17 cellular contexts compared by ENCODE assay signal in genomic region chr1:21099034-21099868, GRCh38.
DNase-seq lines count a peak whose midpoint lies in the region; ATAC-seq, FAIRE-seq and TF ChIP-seq lines count a peak whose summit lies in the region.
"Had no signal": no experiment of that assay in that cellular context is flagged by ENCODE, and none has a peak within 500 bp of the region (broad histone marks: within the 10 kb centered on the region; RNA-seq: fewer than 3 reads in every experiment).

No MANE protein-coding gene starts in this region.

- H3K9me3 ChIP-seq in GM23248 (ENCODE audit: low read depth) = no peaks in the 10 kb centered on the region
- no peaks in the 10 kb centered on the region for H3K9me3 ChIP-seq in neutrophil
- no peaks in the 10 kb centered on the region for H3K9me3 ChIP-seq in psoas muscle

- no peaks in the 10 kb centered on the region for H3K9me2 ChIP-seq in GM23248 (ENCODE audit: insufficient read depth)

- H3K4me1 ChIP-seq in GM23248 (ENCODE audit: insufficient read depth) (0 out of 2 replicates have a peak, but pooled peaks cover 9% of the 10 kb centered on the region), neutrophil (ENCODE audit: control insufficient read depth in 1 of 2, insufficient read depth in 1 of 2, low read depth in 1 of 2, low read length in 1 of 2) (peaks cover 29 to 33% of the 10 kb centered on the region in 2 experiments), psoas muscle (peaks cover 5% of the 10 kb centered on the region)

- peaks cover 15% of the 10 kb centered on the region; the same call in 1 of the 2 replicates for H3K36me3 ChIP-seq in GM23248 (ENCODE audit: low read depth)
- H3K36me3 ChIP-seq in bronchial epithelial cell (ENCODE audit: control insufficient read depth, insufficient read depth, low read length) = peaks cover 2% of the 10 kb centered on the region
- H3K36me3 ChIP-seq in neutrophil = peaks cover 3% of the 10 kb centered on the region
- peaks cover 0 to 2% of the 10 kb centered on the region in 2 donors for H3K36me3 ChIP-seq in psoas muscle (ENCODE audit: insufficient read depth in 1 of 2, low read depth in 1 of 2)

- in situ Hi-C loops in GM23248 (cut with MboI) = no loop called here

- H3K4me2 ChIP-seq in GM23248 (ENCODE audit: unreplicated experiment) = no peak overlapping the region

- intact Hi-C loops in psoas muscle (cut with DNase I) = no loop called here

- peaks cover 25% of the 10 kb centered on the region for H3F3A ChIP-seq in GM23248 (ENCODE audit: insufficient read depth)

- H3K27me3 ChIP-seq in GM23248 (replicated peaks; ENCODE audit: insufficient read depth) (no peaks in the 10 kb centered on the region), bronchial epithelial cell (ENCODE audit: control insufficient read depth, insufficient read depth, low read length) (no peaks in the 10 kb centered on the region), neutrophil (no peaks in the 10 kb centered on the region), psoas muscle (ENCODE audit: insufficient read depth in 3 of 3, low read length in 2 of 3) (no peaks in the 10 kb centered on the region)
- H3K27me3 ChIP-seq: cardiac muscle cell had no signal

- no peak for FAIRE-seq in bronchial epithelial cell (lab: Jason Lieb, UNC)

- peak; percentile 62 for DNase-seq in GM23248
- peak; percentile 84 for DNase-seq in NOMO-1 treated with DMSO at 0.1 percent for 48 hours (lab: John Stamatoyannopoulos, UW; ENCODE audit: unreplicated experiment)
- peak; percentile 91 for DNase-seq in bronchial epithelial cell (ENCODE audit: low read depth)
- DNase-seq in psoas muscle = no peak
- DNase-seq in stimulated activated naive CD4-positive, alpha-beta T cell (lab: John Stamatoyannopoulos, UW) = no peak
- DNase-seq: activated CD8-positive, alpha-beta T cell treated with anti-CD3 and anti-CD28 coated beads, Interleukin-2, amount 10 ng/mL, durations not matched to agents 7 days and 5 days; activated naive CD4-positive, alpha-beta T cell treated with anti-CD3 and anti-CD28 coated beads, Interleukin-2, amount 10 ng/mL, durations not matched to agents 7 days and 5 days; CD8-positive, alpha-beta memory T cell; hypothalamus; NCI-H187; NCI-H526; right cardiac atrium; SHP77; stimulated activated naive CD8-positive, alpha-beta T cell treated with anti-CD3 and anti-CD28 coated beads, Interleukin-15, amount 100 ng/mL, for 72 hours had no signal

- peaks cover 93% of the 10 kb centered on the region for H3K79me2 ChIP-seq in GM23248 (ENCODE audit: insufficient read depth)

- TF ChIP-seq CTCF in bronchial epithelial cell (IDR thresholded peaks at IDR 0.05; ENCODE audit: insufficient read depth, low read length, severe bottlenecking) = no peak
- TF ChIP-seq CTCF in neutrophil (IDR thresholded peaks at IDR 0.05) = no peak
- TF ChIP-seq CTCF in psoas muscle (IDR thresholded peaks at IDR 0.05) = no peak

- H3K9ac ChIP-seq in GM23248 = no peak overlapping the region

- no peak overlapping the region for H2AFZ ChIP-seq in GM23248

- H3K27ac ChIP-seq in GM23248 (no peak overlapping the region), neutrophil (peak overlapping the region; percentile 67), psoas muscle (no peak overlapping the region)
- H3K27ac ChIP-seq: cardiac muscle cell had no signal

- 71 to 83% methylated on average over 2 of the region's 2 CpGs for WGBS in GM23248 (ENCODE audit: low coverage in 1 of 2, low lambda C conversion rate in 2 of 2, missing lambda C conversion rate in 2 of 2), 2 experiments
- WGBS in psoas muscle, 3 donors = 88 to 97% (median 91%) methylated on average over 2 of the region's 2 CpGs

- no peaks in the 10 kb centered on the region for H4K20me1 ChIP-seq in GM23248 (ENCODE audit: insufficient read depth)

- ATAC-seq in HG02981 (IDR thresholded peaks at IDR 0.05; ENCODE audit: unreplicated experiment) (no peak), psoas muscle (no peak)
- ATAC-seq: activated CD8-positive, alpha-beta T cell treated with anti-CD3 and anti-CD28 coated beads, Interleukin-2, amount 10 ng/mL, durations not matched to agents 7 days and 5 days; right cardiac atrium; stimulated activated naive CD8-positive, alpha-beta T cell treated with anti-CD3 and anti-CD28 coated beads, Interleukin-15, amount 100 ng/mL, for 72 hours had no signal

- no peak overlapping the region for H3K4me3 ChIP-seq in GM23248
- no peak overlapping the region for H3K4me3 ChIP-seq in bronchial epithelial cell (ENCODE audit: low read depth, low read length)
- H3K4me3 ChIP-seq in neutrophil (ENCODE audit: low read depth in 1 of 2, low read length in 1 of 2) = no peak overlapping the region
- no peak overlapping the region for H3K4me3 ChIP-seq in psoas muscle
- H3K4me3 ChIP-seq: cardiac muscle cell had no signal

Comparison
In these comparisons a context has a peak if more than half of its experiments do, and no peak if none do; other contexts are left out.
1. DNase-seq: peak in GM23248 (single experiment), NOMO-1 treated with DMSO at 0.1 percent for 48 hours (single experiment) and bronchial epithelial cell (single experiment); none in psoas muscle (0 of 2) and stimulated activated naive CD4-positive, alpha-beta T cell (0 of 6).